Comparison of ENCODE assay signal across 8 cellular contexts in the genomic region with DNA sequence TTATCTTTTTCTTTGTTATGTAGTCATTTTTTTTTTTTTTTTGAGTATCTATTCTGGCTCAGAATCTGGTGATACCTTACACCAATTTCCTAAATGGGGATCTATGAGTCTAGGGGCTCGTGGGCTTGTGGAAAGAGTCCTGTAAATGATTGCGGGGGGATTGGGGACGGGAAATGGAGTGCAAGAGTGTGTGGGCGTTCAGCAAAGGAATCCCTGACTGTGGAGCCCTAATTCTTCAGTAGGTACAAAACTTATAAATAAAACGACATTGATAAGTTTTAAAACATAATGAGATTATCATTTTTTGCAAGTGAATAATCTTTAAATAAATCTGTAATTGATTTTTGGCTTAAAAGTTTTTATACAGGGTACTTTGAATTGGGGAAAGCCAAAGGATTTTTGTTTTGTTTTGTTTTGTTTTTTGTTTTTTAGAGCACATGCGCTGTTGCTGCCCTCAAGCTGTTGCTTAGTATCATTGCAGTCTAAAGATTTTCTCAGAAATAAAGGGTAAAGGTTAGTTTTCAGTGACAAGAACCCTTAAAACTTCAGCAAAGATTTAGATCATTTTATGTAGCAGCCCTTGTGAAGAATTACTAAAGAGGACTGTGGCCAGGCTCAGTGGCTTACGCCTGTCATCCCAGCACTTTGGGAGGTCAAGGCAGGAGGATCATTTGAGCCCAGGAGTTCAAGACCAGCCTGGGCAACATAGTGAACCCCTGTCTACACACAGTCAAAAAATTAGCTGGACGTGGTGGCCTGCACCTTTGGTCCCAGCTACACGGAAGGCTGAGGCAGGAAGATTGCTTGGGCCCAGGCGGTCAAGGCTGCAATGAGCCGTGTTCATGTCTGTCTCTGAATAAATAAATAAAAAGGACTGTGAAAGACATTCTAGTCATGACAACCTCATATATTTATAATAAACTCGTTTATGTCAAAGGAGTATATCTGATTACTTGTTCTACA. TPM values are rescaled to one million over a fixed set of nuclear protein-coding genes. Genes with fewer than 3 reads are reported as not detected.
DNase-seq lines count a peak whose midpoint lies in the region; ATAC-seq, FAIRE-seq and TF ChIP-seq lines count a peak whose summit lies in the region.

No MANE protein-coding gene starts in this region.

- ATAC-seq in GM21526 (IDR thresholded peaks at IDR 0.05; ENCODE audit: low FRiP score, unreplicated experiment): peak; percentile 17
- no peak for ATAC-seq in GM12878
- ATAC-seq in HG03354 (IDR thresholded peaks at IDR 0.05; ENCODE audit: poor library complexity, severe bottlenecking, unreplicated experiment): no peak

- no peaks in the 10 kb centered on the region for H3K27me3 Mint-ChIP-seq in Calu3 (ENCODE audit: unreplicated experiment)

- in situ Hi-C loops in GM12878 (cut with MboI): loop anchor here (5.0 kb wide), 1 partner anchor 250 kb away; the partner anchor contains the start of gene TPP2

- H2AFZ ChIP-seq in GM12878 (ENCODE audit: control insufficient read depth, low read depth, low read length): no peak overlapping the region

- TF ChIP-seq CTCF in Calu3 (IDR thresholded peaks at IDR 0.05; ENCODE audit: unreplicated experiment) (no peak), GM12878 (IDR thresholded peaks at IDR 0.05 in 2 of 3, conservative IDR thresholded peaks at IDR 0.05 in 1 of 3; ENCODE audit: control insufficient read depth in 2 of 3, extremely low read depth in 1 of 3, insufficient read depth in 1 of 3, low read depth in 3 of 3, low read length in 3 of 3) (peak; percentile 68 to 72 (median 69)), testis (IDR thresholded peaks at IDR 0.05) (peak; percentile 50 to 67 (median 54))

- H3K9ac ChIP-seq in GM12878 (ENCODE audit: control insufficient read depth, insufficient read depth, low read length): peak overlapping the region; percentile 98

- no peaks in the 10 kb centered on the region for H4K20me1 ChIP-seq in GM12878 (ENCODE audit: control insufficient read depth, insufficient read depth)

- TF ChIP-seq RAD21 in GM12878 (IDR thresholded peaks at IDR 0.05; ENCODE audit: insufficient read depth, low read depth, low read length): peak; percentile 86

- WGBS in GM12878 (ENCODE audit: insufficient coverage, insufficient replicate concordance, low lambda C conversion rate, missing lambda C conversion rate): 16% methylated on average over 12 of the region's 12 CpGs
- WGBS in testis, 2 donors: 19 to 22% methylated on average over 12 of the region's 12 CpGs

- H3K36me3 ChIP-seq in GM12878 (ENCODE audit: control insufficient read depth in 2 of 2, insufficient read depth in 2 of 2, low read length in 1 of 2): peaks cover 0 to 4% of the 10 kb centered on the region in 2 experiments; a peak in 2 of 4 replicates
- H3K36me3 ChIP-seq in testis (ENCODE audit: low read depth, missing control alignments): no peaks in the 10 kb centered on the region

- H3K4me1 ChIP-seq in GM12878 (ENCODE audit: control insufficient read depth, insufficient read depth, low read length): peaks cover 3% of the 10 kb centered on the region; the same call in 1 of the 2 replicates
- H3K4me1 ChIP-seq in testis: peaks cover 3% of the 10 kb centered on the region

- no peaks in the 10 kb centered on the region for H3K9me3 Mint-ChIP-seq in Calu3 (ENCODE audit: low read depth, unreplicated experiment)

- peak overlapping the region; percentile 70 for H3K4me3 Mint-ChIP-seq in Calu3 (ENCODE audit: low read depth, unreplicated experiment)

- H3K27ac Mint-ChIP-seq in Calu3 (ENCODE audit: unreplicated experiment): no peak overlapping the region

- H3K27ac ChIP-seq in GM12878 (ENCODE audit: control insufficient read depth, insufficient read depth) (peak overlapping the region; percentile 96), testis (no peak overlapping the region)

- TF ChIP-seq POLR2A in GM12878 (IDR thresholded peaks at IDR 0.05; ENCODE audit: low read depth, low read length) (no peak), testis (IDR thresholded peaks at IDR 0.05) (no peak)

- SMC1A ChIA-PET in GM12878 (lab: Charles Lee; ENCODE audit: uncharacterized antibody, unreplicated experiment): interaction anchor here (0.9 to 2.3 kb wide), 7 partner anchors 18 to 268 kb away, joined by 3 to 15 read pairs (median 4); no protein-coding TSS in a partner anchor

- CTCF ChIA-PET in Calu3 (lab: Charles Lee) (no interaction called here), GM12878 (lab: Yijun Ruan, JAX) (interaction anchor here (0.6 to 5.4 kb wide), 15 partner anchors 9 to 270 kb away, joined by 3 to 106 read pairs (median 4); partner anchors contain the start of gene TPP2)

- RAD21 ChIA-PET in GM12878 (lab: Charles Lee; ENCODE audit: unreplicated experiment): interaction anchor here (1.0 to 3.6 kb wide), 3 partner anchors 252 to 268 kb away, joined by 3 to 32 read pairs (median 3); partner anchors contain the start of gene TPP2

- peaks cover 51% of the 10 kb centered on the region for H3K79me2 ChIP-seq in GM12878 (ENCODE audit: control insufficient read depth, insufficient read depth, low read length)

- H3K27me3 ChIP-seq in GM12878 (replicated peaks in 1 of 2; ENCODE audit: control insufficient read depth in 2 of 2, insufficient read depth in 2 of 2, low read length in 1 of 2): no peaks in the 10 kb centered on the region
- H3K27me3 ChIP-seq in testis: no peaks in the 10 kb centered on the region

- H3K36me3 Mint-ChIP-seq in Calu3 (ENCODE audit: insufficient read depth, unreplicated experiment): peaks cover 31% of the 10 kb centered on the region

- POLR2A ChIA-PET in GM12878 (lab: Charles Lee): interaction anchor here (0.8 to 4.8 kb wide), 4 partner anchors 7 to 268 kb away, joined by 3 to 81 read pairs (median 4); partner anchors contain the start of gene TPP2

- BruUV-seq in Calu3 (replicated peaks; lab: Mats Ljungman, UMichigan) (no TSS peak), GM12878 (replicated peaks; lab: Mats Ljungman, UMichigan) (TSS peak; percentile 63)

- no peaks in the 10 kb centered on the region for H3K4me1 Mint-ChIP-seq in Calu3 (ENCODE audit: low read depth, unreplicated experiment)

- H3K9me3 ChIP-seq in GM12878 (replicated peaks; ENCODE audit: control insufficient read depth, insufficient read depth, low read length) (no peaks in the 10 kb centered on the region), testis (no peaks in the 10 kb centered on the region)

- intact Hi-C loops in Calu3 (cut with micrococcal nuclease; ENCODE audit: unreplicated experiment) (loop anchor here (1.0 to 5.0 kb wide), 3 partner anchors 121 to 267 kb away; partner anchors contain the start of gene TPP2), GM12878 (cut with micrococcal nuclease; ENCODE audit: unreplicated experiment) (loop anchor here (1.0 to 5.0 kb wide), 2 partner anchors 195 to 267 kb away; no protein-coding TSS in a partner anchor), testis (cut with DNase I; ENCODE audit: low total_unique reads) (loop anchor here (2.0 kb wide), 1 partner anchor 251 kb away; the partner anchor contains the start of gene TPP2)

- TF ChIP-seq EP300 in GM12878 (IDR thresholded peaks at IDR 0.05; ENCODE audit: borderline replicate concordance in 1 of 2, control insufficient read depth in 1 of 2, low read depth in 2 of 2, low read length in 2 of 2): no peak

- DNase-seq in Calu3 (no peak), NCI-H748 treated with DMSO at 0.1 percent for 48 hours (lab: John Stamatoyannopoulos, UW) (peak; percentile 8), GM12878 (ENCODE audit: low read depth, low spot score) (no peak), kidney tubule cell (ENCODE audit: low spot score) (peak; percentile 59), testis (no peak)
- no peak for DNase-seq in activated CD4-positive, alpha-beta T cell treated with anti-CD3 and anti-CD28 coated beads, Interleukin-2, amount 50 U/mL, for 4 hours

- peak overlapping the region; percentile 76 for H3K4me2 ChIP-seq in GM12878 (ENCODE audit: control insufficient read depth, insufficient read depth)

- peak; percentile 44 for FAIRE-seq in GM12878 (lab: Jason Lieb, UNC)

- H3K4me3 ChIP-seq in GM12878: peak overlapping the region; percentile 98
- peak overlapping the region; percentile 80 to 92 for H3K4me3 ChIP-seq in testis

RNA-seq across cellular contexts. Expression of gene ERCC5, which starts 1.7 kb away (rescaled TPM):
- 14.7 and 15.6 TPM in 2 replicates for total RNA-seq in Calu3 (2022)
- 108 and 114 TPM in 2 replicates for total RNA-seq in GM12878 (2013; cell fraction: nucleolus; rRNA removed)
- total RNA-seq in GM12878 (2014; rRNA removed): 42.0 and 53.0 TPM in 2 replicates
- 58.9 and 62.8 TPM in 2 replicates for total RNA-seq in GM12878 (2014; rRNA removed; fragmentation: Illumina TruSeq; extraction: Trizol)
- total RNA-seq in GM12878 (2021): 38.6 and 39.1 TPM in 2 replicates
- polyA plus RNA-seq in GM12878 (2011; ENCODE audit: low read depth): 18.9 TPM
- 44.5 and 58.3 TPM in 2 replicates for polyA plus RNA-seq in GM12878 (2011; rRNA removed)
- 20.4 and 24.8 TPM in 2 replicates for polyA plus RNA-seq in GM12878 (2011; cell fraction: cytosol; rRNA removed)
- polyA plus RNA-seq in GM12878 (2011; cell fraction: nucleus; rRNA removed): 78.2 and 96.2 TPM in 2 replicates
- 30.0 and 48.1 TPM in 2 replicates for polyA plus RNA-seq in GM12878 (2012)
- polyA plus RNA-seq in GM12878 (2014; fragmentation: Illumina TruSeq; extraction: Trizol): 59.2 and 67.2 TPM in 2 replicates
- polyA plus RNA-seq in GM12878 (2014; fragmentation: Nextera tagmentation; extraction: Ambion mirVana): 10 to 100 TPM; 11.7 to 24.3 TPM
- polyA plus RNA-seq in GM12878 (2014; rRNA removed): 43.9 and 47.0 TPM in 2 replicates
- polyA plus RNA-seq in GM12878 (2016; fragmentation: Nextera tagmentation; extraction: Ambion mirVana): 10 to 100 TPM; 38.3 to 41.2 TPM
- polyA minus RNA-seq in GM12878 (2011; rRNA and poly(A)+ RNA removed): 21.5 and 22.9 TPM in 2 replicates
- polyA minus RNA-seq in GM12878 (2011; cell fraction: cytosol; rRNA and poly(A)+ RNA removed): 14.2 and 18.8 TPM in 2 replicates
- polyA minus RNA-seq in GM12878 (2011; cell fraction: nucleus; rRNA and poly(A)+ RNA removed): 43.6 and 49.2 TPM in 2 replicates
- total RNA-seq in testis: 10 to 100 TPM; 49.9 to 54.9 TPM
- 43.9 TPM for polyA plus RNA-seq in testis (ENCODE audit: insufficient read depth, low read depth, low replicate concordance)

RNA-seq across cellular contexts. Expression of gene BIVM, which starts 48.6 kb away (rescaled TPM):
- 11.0 and 12.6 TPM in 2 replicates for total RNA-seq in Calu3 (2022)
- 61.5 and 69.6 TPM in 2 replicates for total RNA-seq in GM12878 (2013; cell fraction: nucleolus; rRNA removed)
- 15.5 and 17.4 TPM in 2 replicates for total RNA-seq in GM12878 (2014; rRNA removed)
- 14.2 and 15.7 TPM in 2 replicates for total RNA-seq in GM12878 (2014; rRNA removed; fragmentation: Illumina TruSeq; extraction: Trizol)
- 12.7 and 14.6 TPM in 2 replicates for total RNA-seq in GM12878 (2021)
- polyA plus RNA-seq in GM12878 (2011; ENCODE audit: low read depth): 5.5 TPM
- polyA plus RNA-seq in GM12878 (2011; rRNA removed): 20.1 and 29.7 TPM in 2 replicates
- 6.3 and 6.8 TPM in 2 replicates for polyA plus RNA-seq in GM12878 (2011; cell fraction: cytosol; rRNA removed)
- polyA plus RNA-seq in GM12878 (2011; cell fraction: nucleus; rRNA removed): 19.9 and 26.6 TPM in 2 replicates
- polyA plus RNA-seq in GM12878 (2012): 9.7 and 9.8 TPM in 2 replicates
- 13.9 and 19.4 TPM in 2 replicates for polyA plus RNA-seq in GM12878 (2014; fragmentation: Illumina TruSeq; extraction: Trizol)
- 1 to 10 TPM; 3.4 to 5.4 TPM for polyA plus RNA-seq in GM12878 (2014; fragmentation: Nextera tagmentation; extraction: Ambion mirVana)
- polyA plus RNA-seq in GM12878 (2014; rRNA removed): 15.9 and 17.9 TPM in 2 replicates
- polyA plus RNA-seq in GM12878 (2016; fragmentation: Nextera tagmentation; extraction: Ambion mirVana): 10 to 100 TPM; 13.3 to 13.9 TPM
- 5.1 and 6.2 TPM in 2 replicates for polyA minus RNA-seq in GM12878 (2011; rRNA and poly(A)+ RNA removed)
- 2.1 and 5.3 TPM in 2 replicates for polyA minus RNA-seq in GM12878 (2011; cell fraction: cytosol; rRNA and poly(A)+ RNA removed)
- polyA minus RNA-seq in GM12878 (2011; cell fraction: nucleus; rRNA and poly(A)+ RNA removed): 12.1 and 18.9 TPM in 2 replicates
- total RNA-seq in testis: 1 to 10 TPM; 8.4 to 9.1 TPM
- 4.7 TPM for polyA plus RNA-seq in testis (ENCODE audit: insufficient read depth, low read depth, low replicate concordance)

RNA-seq across cellular contexts. Expression of gene POGLUT2, which starts 48.8 kb away (rescaled TPM):
- 1.9 and 2.3 TPM in 2 replicates for total RNA-seq in Calu3 (2022)
- 11.3 and 13.9 TPM in 2 replicates for total RNA-seq in GM12878 (2013; cell fraction: nucleolus; rRNA removed)
- total RNA-seq in GM12878 (2014; rRNA removed): 8.0 and 9.0 TPM in 2 replicates
- 7.1 and 7.7 TPM in 2 replicates for total RNA-seq in GM12878 (2014; rRNA removed; fragmentation: Illumina TruSeq; extraction: Trizol)
- total RNA-seq in GM12878 (2021): 6.4 and 7.0 TPM in 2 replicates
- 2.3 TPM for polyA plus RNA-seq in GM12878 (2011; ENCODE audit: low read depth)
- 8.7 and 12.2 TPM in 2 replicates for polyA plus RNA-seq in GM12878 (2011; rRNA removed)
- polyA plus RNA-seq in GM12878 (2011; cell fraction: cytosol; rRNA removed): 5.4 and 5.5 TPM in 2 replicates
- polyA plus RNA-seq in GM12878 (2011; cell fraction: nucleus; rRNA removed): 6.1 and 7.6 TPM in 2 replicates
- polyA plus RNA-seq in GM12878 (2012): 3.5 and 4.0 TPM in 2 replicates
- polyA plus RNA-seq in GM12878 (2014; fragmentation: Illumina TruSeq; extraction: Trizol): 6.3 and 13.5 TPM in 2 replicates
- 1 to 10 TPM; 2.9 to 6.3 TPM for polyA plus RNA-seq in GM12878 (2014; fragmentation: Nextera tagmentation; extraction: Ambion mirVana)
- polyA plus RNA-seq in GM12878 (2014; rRNA removed): 6.1 and 9.7 TPM in 2 replicates
- 10 to 100 TPM; 10.0 to 11.3 TPM for polyA plus RNA-seq in GM12878 (2016; fragmentation: Nextera tagmentation; extraction: Ambion mirVana)
- polyA minus RNA-seq in GM12878 (2011; rRNA and poly(A)+ RNA removed): 3.7 and 3.9 TPM in 2 replicates
- 2.8 and 3.1 TPM in 2 replicates for polyA minus RNA-seq in GM12878 (2011; cell fraction: cytosol; rRNA and poly(A)+ RNA removed)
- polyA minus RNA-seq in GM12878 (2011; cell fraction: nucleus; rRNA and poly(A)+ RNA removed): 5.1 and 10.8 TPM in 2 replicates
- 1 to 10 TPM; 2.5 to 4.1 TPM for total RNA-seq in testis
- polyA plus RNA-seq in testis (ENCODE audit: insufficient read depth, low read depth, low replicate concordance): 3.9 TPM

Comparison
In these comparisons a context has a peak if more than half of its experiments do, and no peak if none do; other contexts are left out.
1. DNase-seq: peak in NCI-H748 treated with DMSO at 0.1 percent for 48 hours (single experiment) and kidney tubule cell (single experiment); none in Calu3 (single experiment), GM12878 (single experiment), testis (single experiment) and activated CD4-positive, alpha-beta T cell treated with anti-CD3 and anti-CD28 coated beads, Interleukin-2, amount 50 U/mL, for 4 hours (0 of 2).